9 cellular contexts compared by ENCODE assay signal in the genomic region with DNA sequence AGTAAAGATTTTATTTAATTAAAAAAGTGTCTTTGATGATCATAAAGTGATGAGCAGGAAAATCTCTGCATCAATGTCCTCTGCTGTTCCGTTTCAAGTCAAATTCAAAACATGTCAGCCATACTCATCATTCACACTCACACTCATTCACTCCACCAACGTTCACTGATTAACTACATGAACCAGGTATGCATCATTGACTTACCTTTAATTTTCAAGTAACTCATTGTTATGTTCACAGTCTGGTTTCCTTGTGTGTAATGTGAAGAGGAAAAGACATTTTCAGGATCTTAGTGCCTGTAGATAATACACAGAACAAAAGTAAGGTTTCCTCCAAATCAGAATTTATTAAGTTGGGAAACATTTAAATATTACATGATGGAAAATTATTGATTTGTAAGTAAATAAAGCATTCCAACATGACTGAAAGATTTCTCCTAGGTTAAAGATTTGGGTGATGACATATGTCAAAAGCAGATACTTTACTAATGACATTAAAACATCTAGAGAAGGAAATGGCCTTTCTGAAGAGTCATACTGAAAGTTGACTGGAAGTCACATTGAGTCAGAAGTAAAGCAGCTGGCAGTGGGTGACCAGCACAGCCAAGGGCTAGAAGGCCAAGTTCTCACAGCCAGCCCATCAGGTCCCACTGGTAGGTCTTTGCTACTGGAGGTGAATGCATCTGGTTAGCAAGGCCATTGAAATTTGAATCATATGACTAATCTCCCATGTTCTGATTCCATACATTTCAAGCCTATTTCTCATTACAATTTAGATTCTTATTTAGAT.
A peak's percentile ranks its signal among the peaks of the same experiment; 100 is the strongest.
DNase-seq lines count a peak whose midpoint lies in the region; ATAC-seq, FAIRE-seq and TF ChIP-seq lines count a peak whose summit lies in the region.
"Had no signal": no experiment of that assay in that cellular context is flagged by ENCODE, and none has a peak within 500 bp of the region (broad histone marks: within the 10 kb centered on the region; RNA-seq: fewer than 3 reads in every experiment).

No MANE protein-coding gene starts in this region.

- TF ChIP-seq RAD21 in GM12878 (IDR thresholded peaks at IDR 0.05; ENCODE audit: insufficient read depth, low read depth, low read length): no peak

- no peak overlapping the region for H3K9ac ChIP-seq in GM12878 (ENCODE audit: control insufficient read depth, insufficient read depth, low read length)

- no peaks in the 10 kb centered on the region for H3K9me3 ChIP-seq in GM12878 (replicated peaks; ENCODE audit: control insufficient read depth, insufficient read depth, low read length)

- in situ Hi-C loops in GM12878 (cut with MboI): no loop called here

- WGBS in GM12878 (ENCODE audit: insufficient coverage, insufficient replicate concordance, low lambda C conversion rate, missing lambda C conversion rate): 50% methylated on average over 2 of the region's 2 CpGs

- TF ChIP-seq CTCF in GM12878 (IDR thresholded peaks at IDR 0.05 in 2 of 3, conservative IDR thresholded peaks at IDR 0.05 in 1 of 3; ENCODE audit: control insufficient read depth in 2 of 3, extremely low read depth in 1 of 3, insufficient read depth in 1 of 3, low read depth in 3 of 3, low read length in 3 of 3): no peak

- BruUV-seq in GM12878 (replicated peaks; lab: Mats Ljungman, UMichigan): no TSS peak

- peak; percentile 97 for DNase-seq in ELR (ENCODE audit: low read depth)
- DNase-seq in GM12878 (ENCODE audit: low read depth, low spot score): peak; percentile 53
- DNase-seq in NCI-H128 (lab: John Stamatoyannopoulos, UW; ENCODE audit: unreplicated experiment): no peak
- no peak for DNase-seq in NCI-H2107 treated with DMSO at 0.1 percent for 48 hours (lab: John Stamatoyannopoulos, UW; ENCODE audit: unreplicated experiment)
- no peak for DNase-seq in DMS 273 treated with DMSO at 0.1 percent for 48 hours (lab: John Stamatoyannopoulos, UW)
- no peak for DNase-seq in activated naive CD4-positive, alpha-beta T cell treated with anti-CD3 and anti-CD28 coated beads, Interleukin-2, amount 50 U/mL, for 16 hours
- DNase-seq: DND-41 had no signal

- SMC1A ChIA-PET in GM12878 (lab: Charles Lee; ENCODE audit: uncharacterized antibody, unreplicated experiment): no interaction called here

- intact Hi-C loops in GM12878 (cut with micrococcal nuclease; ENCODE audit: unreplicated experiment): no loop called here

- H4K20me1 ChIP-seq in GM12878 (ENCODE audit: control insufficient read depth, insufficient read depth): no peaks in the 10 kb centered on the region

- H3K79me2 ChIP-seq in GM12878 (ENCODE audit: control insufficient read depth, insufficient read depth, low read length): no peaks in the 10 kb centered on the region

- H2AFZ ChIP-seq in GM12878 (ENCODE audit: control insufficient read depth, low read depth, low read length): no peak overlapping the region

- no peak for TF ChIP-seq POLR2A in GM12878 (IDR thresholded peaks at IDR 0.05; ENCODE audit: low read depth, low read length)

- H3K36me3 ChIP-seq in GM12878 (ENCODE audit: control insufficient read depth in 2 of 2, insufficient read depth in 2 of 2, low read length in 1 of 2): no peaks in the 10 kb centered on the region

- no peaks in the 10 kb centered on the region for H3K27me3 ChIP-seq in GM12878 (replicated peaks in 1 of 2; ENCODE audit: control insufficient read depth in 2 of 2, insufficient read depth in 2 of 2, low read length in 1 of 2)

- H3K4me1 ChIP-seq in GM12878 (ENCODE audit: control insufficient read depth, insufficient read depth, low read length): peaks cover 6% of the 10 kb centered on the region

- 0 out of 2 replicates have a peak overlapping the region, but pooled peaks have one; percentile 19 for H3K4me2 ChIP-seq in GM12878 (ENCODE audit: control insufficient read depth, insufficient read depth)

- RAD21 ChIA-PET in GM12878 (lab: Charles Lee; ENCODE audit: unreplicated experiment): no interaction called here

- H3K27ac ChIP-seq in GM12878 (ENCODE audit: control insufficient read depth, insufficient read depth): no peak overlapping the region

- peak; percentile 88 for ATAC-seq in GM19468 (IDR thresholded peaks at IDR 0.05; ENCODE audit: extremely low read depth, unreplicated experiment)
- peak; percentile 97 for ATAC-seq in HG03135 (IDR thresholded peaks at IDR 0.05; ENCODE audit: unreplicated experiment)
- ATAC-seq in GM12878: peak; percentile 99

- POLR2A ChIA-PET in GM12878 (lab: Charles Lee): no interaction called here

- peak; percentile 25 to 56; a peak in 1 of 4 replicates for TF ChIP-seq EP300 in GM12878 (IDR thresholded peaks at IDR 0.05; ENCODE audit: borderline replicate concordance in 1 of 2, control insufficient read depth in 1 of 2, low read depth in 2 of 2, low read length in 2 of 2)

- CTCF ChIA-PET in GM12878 (lab: Yijun Ruan, JAX): no interaction called here

- H3K4me3 ChIP-seq in GM12878: no peak overlapping the region

- no peak for FAIRE-seq in GM12878 (lab: Jason Lieb, UNC)

TF ChIP-seq in GM12878, 131 proteins besides CTCF, POLR2A, EP300 and RAD21 (continues in another document):
- TF ChIP-seq KLF5 (IDR thresholded peaks at IDR 0.05; ENCODE audit: partially characterized antibody) (no peak), CHD1 (IDR thresholded peaks at IDR 0.05; ENCODE audit: low read depth, low read length) (no peak), NFIC (IDR thresholded peaks at IDR 0.05; ENCODE audit: low read depth, low read length) (peak; percentile 38; the same call in 1 of the 2 replicates), YBX1 (IDR thresholded peaks at IDR 0.05) (no peak), SUPT20H (IDR thresholded peaks at IDR 0.05; ENCODE audit: borderline replicate concordance, control insufficient read depth, low read depth, low read length) (no peak), JUND (IDR thresholded peaks at IDR 0.05; ENCODE audit: low read depth, low read length) (0 out of 2 replicates have a peak, but pooled peaks have one; percentile 34), IRF4 (IDR thresholded peaks at IDR 0.05; ENCODE audit: low read depth, low read length) (peak; percentile 86; the same call in 1 of the 2 replicates), TCF3 (IDR thresholded peaks at IDR 0.05; ENCODE audit: borderline replicate concordance, insufficient read depth, low read depth, low read length) (peak; percentile 88; the same call in 1 of the 2 replicates), CREM (IDR thresholded peaks at IDR 0.05; ENCODE audit: low read depth) (peak; percentile 57), ETV6 (conservative IDR thresholded peaks at IDR 0.05 in 1 of 2, IDR thresholded peaks at IDR 0.05 in 1 of 2; ENCODE audit: borderline replicate concordance in 1 of 2, low read depth in 1 of 2) (peak in 1 of 2 experiments; percentile 92; a peak in 2 of 4 replicates), BCL11A (IDR thresholded peaks at IDR 0.05; ENCODE audit: low read depth, low read length) (peak; percentile 74; the same call in 1 of the 2 replicates), CBFB (IDR thresholded peaks at IDR 0.05; ENCODE audit: low read depth) (no peak), NR2F1 (conservative IDR thresholded peaks at IDR 0.05) (peak; percentile 43; the same call in 1 of the 2 replicates), TCF12 (IDR thresholded peaks at IDR 0.05; ENCODE audit: low read depth, low read length) (peak; percentile 90)
- TF ChIP-seq, protein P1, sequence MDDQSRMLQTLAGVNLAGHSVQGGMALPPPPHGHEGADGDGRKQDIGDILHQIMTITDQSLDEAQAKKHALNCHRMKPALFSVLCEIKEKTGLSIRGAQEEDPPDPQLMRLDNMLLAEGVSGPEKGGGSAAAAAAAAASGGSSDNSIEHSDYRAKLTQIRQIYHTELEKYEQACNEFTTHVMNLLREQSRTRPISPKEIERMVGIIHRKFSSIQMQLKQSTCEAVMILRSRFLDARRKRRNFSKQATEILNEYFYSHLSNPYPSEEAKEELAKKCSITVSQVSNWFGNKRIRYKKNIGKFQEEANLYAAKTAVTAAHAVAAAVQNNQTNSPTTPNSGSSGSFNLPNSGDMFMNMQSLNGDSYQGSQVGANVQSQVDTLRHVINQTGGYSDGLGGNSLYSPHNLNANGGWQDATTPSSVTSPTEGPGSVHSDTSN (IDR thresholded peaks at IDR 0.05; ENCODE audit: insufficient replicate concordance, low read depth, low read length): peak; percentile 29
- TF ChIP-seq, protein P2, sequence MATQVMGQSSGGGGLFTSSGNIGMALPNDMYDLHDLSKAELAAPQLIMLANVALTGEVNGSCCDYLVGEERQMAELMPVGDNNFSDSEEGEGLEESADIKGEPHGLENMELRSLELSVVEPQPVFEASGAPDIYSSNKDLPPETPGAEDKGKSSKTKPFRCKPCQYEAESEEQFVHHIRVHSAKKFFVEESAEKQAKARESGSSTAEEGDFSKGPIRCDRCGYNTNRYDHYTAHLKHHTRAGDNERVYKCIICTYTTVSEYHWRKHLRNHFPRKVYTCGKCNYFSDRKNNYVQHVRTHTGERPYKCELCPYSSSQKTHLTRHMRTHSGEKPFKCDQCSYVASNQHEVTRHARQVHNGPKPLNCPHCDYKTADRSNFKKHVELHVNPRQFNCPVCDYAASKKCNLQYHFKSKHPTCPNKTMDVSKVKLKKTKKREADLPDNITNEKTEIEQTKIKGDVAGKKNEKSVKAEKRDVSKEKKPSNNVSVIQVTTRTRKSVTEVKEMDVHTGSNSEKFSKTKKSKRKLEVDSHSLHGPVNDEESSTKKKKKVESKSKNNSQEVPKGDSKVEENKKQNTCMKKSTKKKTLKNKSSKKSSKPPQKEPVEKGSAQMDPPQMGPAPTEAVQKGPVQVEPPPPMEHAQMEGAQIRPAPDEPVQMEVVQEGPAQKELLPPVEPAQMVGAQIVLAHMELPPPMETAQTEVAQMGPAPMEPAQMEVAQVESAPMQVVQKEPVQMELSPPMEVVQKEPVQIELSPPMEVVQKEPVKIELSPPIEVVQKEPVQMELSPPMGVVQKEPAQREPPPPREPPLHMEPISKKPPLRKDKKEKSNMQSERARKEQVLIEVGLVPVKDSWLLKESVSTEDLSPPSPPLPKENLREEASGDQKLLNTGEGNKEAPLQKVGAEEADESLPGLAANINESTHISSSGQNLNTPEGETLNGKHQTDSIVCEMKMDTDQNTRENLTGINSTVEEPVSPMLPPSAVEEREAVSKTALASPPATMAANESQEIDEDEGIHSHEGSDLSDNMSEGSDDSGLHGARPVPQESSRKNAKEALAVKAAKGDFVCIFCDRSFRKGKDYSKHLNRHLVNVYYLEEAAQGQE (IDR thresholded peaks at IDR 0.05; ENCODE audit: low read depth, low read length): no peak
- TF ChIP-seq, protein P3, sequence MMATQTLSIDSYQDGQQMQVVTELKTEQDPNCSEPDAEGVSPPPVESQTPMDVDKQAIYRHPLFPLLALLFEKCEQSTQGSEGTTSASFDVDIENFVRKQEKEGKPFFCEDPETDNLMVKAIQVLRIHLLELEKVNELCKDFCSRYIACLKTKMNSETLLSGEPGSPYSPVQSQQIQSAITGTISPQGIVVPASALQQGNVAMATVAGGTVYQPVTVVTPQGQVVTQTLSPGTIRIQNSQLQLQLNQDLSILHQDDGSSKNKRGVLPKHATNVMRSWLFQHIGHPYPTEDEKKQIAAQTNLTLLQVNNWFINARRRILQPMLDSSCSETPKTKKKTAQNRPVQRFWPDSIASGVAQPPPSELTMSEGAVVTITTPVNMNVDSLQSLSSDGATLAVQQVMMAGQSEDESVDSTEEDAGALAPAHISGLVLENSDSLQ (IDR thresholded peaks at IDR 0.05): peak; percentile 36; the same call in 1 of the 2 replicates

Comparison
In these comparisons a context has a peak if more than half of its experiments do, and no peak if none do; other contexts are left out.
1. DNase-seq: peak in ELR (single experiment) and GM12878 (single experiment); none in NCI-H128 (single experiment), NCI-H2107 treated with DMSO at 0.1 percent for 48 hours (single experiment), DMS 273 treated with DMSO at 0.1 percent for 48 hours (single experiment) and activated naive CD4-positive, alpha-beta T cell treated with anti-CD3 and anti-CD28 coated beads, Interleukin-2, amount 50 U/mL, for 16 hours (single experiment).
2. Peak in every context shown above with its lines, with median percentiles within 50 percentile points of each other: ATAC-seq.